In genomic region chr6:73487473-73487872, GRCh38 we compare ENCODE assay signal across 20 cellular contexts. TPM values are rescaled to one million over a fixed set of nuclear protein-coding genes. Genes with fewer than 3 reads are reported as not detected.
DNase-seq lines count a peak whose midpoint lies in the region; ATAC-seq and TF ChIP-seq lines count a peak whose summit lies in the region.
"Had no signal": no experiment of that assay in that cellular context is flagged by ENCODE, and none has a peak within 500 bp of the region (broad histone marks: within the 10 kb centered on the region; RNA-seq: fewer than 3 reads in every experiment).

No MANE protein-coding gene starts in this region.

- H3K9me3 ChIP-seq in mammary epithelial cell (replicated peaks; ENCODE audit: insufficient read depth, low read length) (no peaks in the 10 kb centered on the region), osteoblast (ENCODE audit: low read depth, low read length) (no peaks in the 10 kb centered on the region)
- H3K9me3 ChIP-seq: BE2C had no signal

- H3K4me1 Mint-ChIP-seq in activated CD8-positive, alpha-beta T cell treated with anti-CD3 and anti-CD28 coated beads for 36 hours (ENCODE audit: low read depth): peaks cover 2% of the 10 kb centered on the region
- H3K4me1 Mint-ChIP-seq in activated CD8-positive, alpha-beta T cell treated with anti-CD3 and anti-CD28 coated beads, Interleukin-2, amount 10 ng/mL, durations not matched to agents 7 days and 5 days (ENCODE audit: low read depth): peaks cover 5% of the 10 kb centered on the region
- H3K4me1 Mint-ChIP-seq in MCF 10A (ENCODE audit: insufficient read depth, unreplicated experiment): no peaks in the 10 kb centered on the region
- H3K4me1 Mint-ChIP-seq: CD14-positive monocyte had no signal

- H3K36me3 Mint-ChIP-seq in activated CD8-positive, alpha-beta T cell treated with anti-CD3 and anti-CD28 coated beads for 36 hours (ENCODE audit: low read depth): peaks cover 59% of the 10 kb centered on the region
- peaks cover 76% of the 10 kb centered on the region for H3K36me3 Mint-ChIP-seq in activated CD8-positive, alpha-beta T cell treated with anti-CD3 and anti-CD28 coated beads, Interleukin-2, amount 10 ng/mL, durations not matched to agents 7 days and 5 days (ENCODE audit: low read depth)
- H3K36me3 Mint-ChIP-seq in MCF 10A (ENCODE audit: insufficient read depth, unreplicated experiment): peaks cover 89% of the 10 kb centered on the region

- dilution Hi-C loops in mammary epithelial cell (cut with HindIII; ENCODE audit: low sequenced_read_pairs): no loop called here

- H3K27ac ChIP-seq in mammary epithelial cell (ENCODE audit: insufficient read depth, low read depth, low read length) (no peak overlapping the region), osteoblast (ENCODE audit: low read depth, low read length) (no peak overlapping the region)
- H3K27ac ChIP-seq: 22Rv1; BLaER1 treated with 17β-estradiol and CSF1 and Interleukin-3, amounts not matched to agents 10 nM and 100 nM; GM23248 had no signal

- H3K27ac Mint-ChIP-seq in activated CD8-positive, alpha-beta T cell treated with anti-CD3 and anti-CD28 coated beads for 36 hours: peak overlapping the region; percentile 20
- no peak overlapping the region for H3K27ac Mint-ChIP-seq in activated CD8-positive, alpha-beta T cell treated with anti-CD3 and anti-CD28 coated beads, Interleukin-2, amount 10 ng/mL, durations not matched to agents 7 days and 5 days
- peak overlapping the region; percentile 27 for H3K27ac Mint-ChIP-seq in MCF 10A (ENCODE audit: low read depth, unreplicated experiment)
- H3K27ac Mint-ChIP-seq: CD4-positive, alpha-beta T cell had no signal

- in situ Hi-C loops in mammary epithelial cell (cut with MboI; ENCODE audit: low sequenced_read_pairs in 2 of 2): no loop called here

- CTCF ChIA-PET in activated CD8-positive, alpha-beta T cell treated with anti-CD3 and anti-CD28 coated beads for 36 hours (lab: Charles Lee): no interaction called here
- CTCF ChIA-PET in activated CD8-positive, alpha-beta T cell treated with anti-CD3 and anti-CD28 coated beads, Interleukin-2, amount 10 ng/mL, durations not matched to agents 7 days and 5 days (lab: Charles Lee): interaction anchor here (1.0 kb wide), 1 partner anchor 25 kb away, joined by 3 read pairs; the partner anchor contains the start of gene MTO1
- CTCF ChIA-PET in MCF 10A (lab: Yijun Ruan, JAX) (interaction anchor here (0.7 kb wide), 1 partner anchor 13 kb away, joined by 4 read pairs; no protein-coding TSS in a partner anchor), mammary epithelial cell (lab: Charles Lee; ENCODE audit: low non-redundant PET) (no interaction called here)

- no TSS peak for BruUV-seq in MCF 10A (replicated peaks; lab: Mats Ljungman, UMichigan)
- BruUV-seq in mammary epithelial cell (replicated peaks; lab: Mats Ljungman, UMichigan): no TSS peak

- H2AFZ ChIP-seq in mammary epithelial cell (ENCODE audit: low read depth, low read length) (no peak overlapping the region), osteoblast (ENCODE audit: low read length) (no peak overlapping the region)
- H2AFZ ChIP-seq: GM23248 had no signal

- H3K9me3 Mint-ChIP-seq in activated CD8-positive, alpha-beta T cell treated with anti-CD3 and anti-CD28 coated beads for 36 hours: peaks cover 1% of the 10 kb centered on the region
- no peaks in the 10 kb centered on the region for H3K9me3 Mint-ChIP-seq in activated CD8-positive, alpha-beta T cell treated with anti-CD3 and anti-CD28 coated beads, Interleukin-2, amount 10 ng/mL, durations not matched to agents 7 days and 5 days (ENCODE audit: insufficient read depth)
- H3K9me3 Mint-ChIP-seq in MCF 10A (ENCODE audit: unreplicated experiment): no peaks in the 10 kb centered on the region
- H3K9me3 Mint-ChIP-seq: CD4-positive, alpha-beta T cell; CD8-positive, alpha-beta memory T cell had no signal

- no peaks in the 10 kb centered on the region for H3K27me3 Mint-ChIP-seq in activated CD8-positive, alpha-beta T cell treated with anti-CD3 and anti-CD28 coated beads for 36 hours
- no peaks in the 10 kb centered on the region for H3K27me3 Mint-ChIP-seq in activated CD8-positive, alpha-beta T cell treated with anti-CD3 and anti-CD28 coated beads, Interleukin-2, amount 10 ng/mL, durations not matched to agents 7 days and 5 days (ENCODE audit: low read depth)
- no peaks in the 10 kb centered on the region for H3K27me3 Mint-ChIP-seq in MCF 10A (ENCODE audit: insufficient read depth, unreplicated experiment)
- H3K27me3 Mint-ChIP-seq: CD4-positive, alpha-beta T cell; CD8-positive, alpha-beta memory T cell had no signal

- WGBS in mammary epithelial cell (ENCODE audit: low coverage, missing lambda C conversion rate): 92% methylated on average over 7 of the region's 7 CpGs

- no peak overlapping the region for H3K4me3 ChIP-seq in mammary epithelial cell (replicated peaks in 1 of 3; ENCODE audit: insufficient read depth in 1 of 3, low read depth in 2 of 3, low read length in 3 of 3)
- no peak overlapping the region for H3K4me3 ChIP-seq in osteoblast (ENCODE audit: insufficient read depth, low read length)
- H3K4me3 ChIP-seq: BLaER1 treated with 17β-estradiol and CSF1 and Interleukin-3, amounts not matched to agents 10 nM and 100 nM; GM12878; GM23248 had no signal

- DNase-seq in activated CD8-positive, alpha-beta T cell treated with anti-CD3 and anti-CD28 coated beads for 36 hours: no peak
- DNase-seq in activated CD8-positive, alpha-beta T cell treated with anti-CD3 and anti-CD28 coated beads, Interleukin-2, amount 10 ng/mL, durations not matched to agents 7 days and 5 days: no peak
- DNase-seq in MCF 10A (ENCODE audit: unreplicated experiment) (no peak), mammary epithelial cell (no peak), left lobe of liver (ENCODE audit: low spot score) (peak; percentile 53), osteoblast (ENCODE audit: insufficient read length, low spot score, missing footprints) (no peak)
- DNase-seq: BE2C; CD4-positive, alpha-beta T cell; CD8-positive, alpha-beta memory T cell; DMS 273 treated with DMSO at 0.1 percent for 48 hours; DMS79; EL; GDM1; GM23248; H7; HCEC 1CT had no signal

- H3K4me2 ChIP-seq in mammary epithelial cell (ENCODE audit: insufficient read depth, low read depth, low read length) (no peak overlapping the region), osteoblast (ENCODE audit: insufficient read depth, low read length) (no peak overlapping the region)
- H3K4me2 ChIP-seq: BLaER1 treated with 17β-estradiol and CSF1 and Interleukin-3, amounts not matched to agents 10 nM and 100 nM had no signal

- intact Hi-C loops in activated CD8-positive, alpha-beta T cell treated with anti-CD3 and anti-CD28 coated beads for 36 hours (cut with micrococcal nuclease): no loop called here
- intact Hi-C loops in MCF 10A (cut with micrococcal nuclease) (no loop called here), mammary epithelial cell (cut with micrococcal nuclease) (no loop called here)

- H3K4me3 Mint-ChIP-seq in activated CD8-positive, alpha-beta T cell treated with anti-CD3 and anti-CD28 coated beads for 36 hours: no peak overlapping the region
- no peak overlapping the region for H3K4me3 Mint-ChIP-seq in activated CD8-positive, alpha-beta T cell treated with anti-CD3 and anti-CD28 coated beads, Interleukin-2, amount 10 ng/mL, durations not matched to agents 7 days and 5 days
- H3K4me3 Mint-ChIP-seq in MCF 10A (ENCODE audit: unreplicated experiment): no peak overlapping the region
- H3K4me3 Mint-ChIP-seq: CD14-positive monocyte; CD4-positive, alpha-beta T cell; CD8-positive, alpha-beta memory T cell had no signal

- H3K4me1 ChIP-seq in mammary epithelial cell (ENCODE audit: insufficient read depth, low read length) (no peaks in the 10 kb centered on the region), osteoblast (ENCODE audit: insufficient read depth, low read length) (no peaks in the 10 kb centered on the region)
- H3K4me1 ChIP-seq: BE2C; BLaER1 treated with 17β-estradiol and CSF1 and Interleukin-3, amounts not matched to agents 10 nM and 100 nM had no signal

- H3K36me3 ChIP-seq in mammary epithelial cell (ENCODE audit: insufficient read depth, low read length): peaks cover 18% of the 10 kb centered on the region
- peaks cover 49% of the 10 kb centered on the region for H3K36me3 ChIP-seq in osteoblast (ENCODE audit: insufficient read depth, low read length)

- no peak for ATAC-seq in activated CD8-positive, alpha-beta T cell treated with anti-CD3 and anti-CD28 coated beads for 36 hours
- no peak for ATAC-seq in activated CD8-positive, alpha-beta T cell treated with anti-CD3 and anti-CD28 coated beads, Interleukin-2, amount 10 ng/mL, durations not matched to agents 7 days and 5 days
- ATAC-seq in left lobe of liver: peak; percentile 95
- ATAC-seq: GM12878 had no signal

- H3K9ac ChIP-seq in mammary epithelial cell (ENCODE audit: insufficient read depth, low read length): no peak overlapping the region
- H3K9ac ChIP-seq: BLaER1 treated with 17β-estradiol and CSF1 and Interleukin-3, amounts not matched to agents 10 nM and 100 nM; GM23248 had no signal

- no peak for TF ChIP-seq CTCF in activated CD8-positive, alpha-beta T cell treated with anti-CD3 and anti-CD28 coated beads for 36 hours (IDR thresholded peaks at IDR 0.05)
- TF ChIP-seq CTCF in MCF 10A (IDR thresholded peaks at IDR 0.05; ENCODE audit: unreplicated experiment): no peak
- no peak for TF ChIP-seq CTCF in mammary epithelial cell (conservative IDR thresholded peaks at IDR 0.05 in 1 of 2, IDR thresholded peaks at IDR 0.05 in 1 of 2; ENCODE audit: extremely low read depth in 1 of 2, insufficient read depth in 1 of 2, low read depth in 1 of 2, low read length in 2 of 2)
- TF ChIP-seq CTCF in osteoblast (IDR thresholded peaks at IDR 0.05; ENCODE audit: extremely low read depth, low read depth, low read length): no peak

- H4K20me1 ChIP-seq in mammary epithelial cell (ENCODE audit: insufficient read depth, low read length) (no peaks in the 10 kb centered on the region), osteoblast (ENCODE audit: insufficient read depth, low read length) (no peaks in the 10 kb centered on the region)

- POLR2A ChIA-PET in activated CD8-positive, alpha-beta T cell treated with anti-CD3 and anti-CD28 coated beads for 36 hours (lab: Charles Lee): interaction anchor here (1.6 to 1.7 kb wide), 2 partner anchors 12 to 26 kb away, joined by 3 to 10 read pairs; no protein-coding TSS in a partner anchor
- POLR2A ChIA-PET in activated CD8-positive, alpha-beta T cell treated with anti-CD3 and anti-CD28 coated beads, Interleukin-2, amount 10 ng/mL, durations not matched to agents 7 days and 5 days (lab: Charles Lee): interaction anchor here (1.0 kb wide), 1 partner anchor 13 kb away, joined by 4 read pairs; no protein-coding TSS in a partner anchor
- POLR2A ChIA-PET in MCF 10A (lab: Yijun Ruan, JAX): interaction anchor here (0.6 to 1.5 kb wide), 3 partner anchors 10 to 58 kb away, joined by 3 to 5 read pairs (median 4); no protein-coding TSS in a partner anchor

- no peaks in the 10 kb centered on the region for H3K79me2 ChIP-seq in mammary epithelial cell (ENCODE audit: insufficient read depth, low read length)
- H3K79me2 ChIP-seq in osteoblast (ENCODE audit: insufficient read depth, low read length): no peaks in the 10 kb centered on the region

- H3K27me3 ChIP-seq in mammary epithelial cell (ENCODE audit: insufficient read depth, low read length) (no peaks in the 10 kb centered on the region), osteoblast (ENCODE audit: insufficient read depth, low read length) (no peaks in the 10 kb centered on the region)
- H3K27me3 ChIP-seq: BE2C; BLaER1 treated with 17β-estradiol and CSF1 and Interleukin-3, amounts not matched to agents 10 nM and 100 nM had no signal

RNA-seq across cellular contexts. Expression of gene MTO1, which starts 25.9 kb away (rescaled TPM):
- 10 to 100 TPM; 42.1 to 43.2 TPM for total RNA-seq in activated CD8-positive, alpha-beta T cell treated with anti-CD3 and anti-CD28 coated beads for 36 hours
- total RNA-seq in activated CD8-positive, alpha-beta T cell treated with anti-CD3 and anti-CD28 coated beads, Interleukin-2, amount 10 ng/mL, durations not matched to agents 7 days and 5 days: 10 to 100 TPM; 51.7 to 54.3 TPM
- total RNA-seq in MCF 10A (2022) (50.8 and 51.4 TPM in 2 replicates), mammary epithelial cell (10 to 100 TPM; 30.9 to 41.8 TPM), left lobe of liver (30.4 TPM), osteoblast (30.9 and 40.9 TPM in 2 replicates)
- 24.7 TPM for polyA plus RNA-seq in mammary epithelial cell
- 29.0 TPM for polyA minus RNA-seq in mammary epithelial cell

RNA-seq across cellular contexts. Expression of gene EEF1A1, which starts 33.4 kb away (rescaled TPM):
- total RNA-seq in activated CD8-positive, alpha-beta T cell treated with anti-CD3 and anti-CD28 coated beads for 36 hours: over 10,000 TPM; 15,479 to 15,634 TPM
- 1,000 to 10,000 TPM; 7,075 to 7,486 TPM for total RNA-seq in activated CD8-positive, alpha-beta T cell treated with anti-CD3 and anti-CD28 coated beads, Interleukin-2, amount 10 ng/mL, durations not matched to agents 7 days and 5 days
- total RNA-seq in MCF 10A (2022): 13,507 and 14,346 TPM in 2 replicates
- total RNA-seq in mammary epithelial cell: over 10,000 TPM in 1 of 2 donors, 1,000 to 10,000 TPM in 1; 7,332 to 17,769 TPM
- polyA plus RNA-seq in mammary epithelial cell: 9,911 TPM
- 7,532 TPM for polyA minus RNA-seq in mammary epithelial cell
- total RNA-seq in left lobe of liver: 3,300 TPM
- total RNA-seq in osteoblast: 18,909 and 19,513 TPM in 2 replicates

RNA-seq across cellular contexts. Expression of gene CGAS, which starts 35.4 kb away (rescaled TPM):
- total RNA-seq in activated CD8-positive, alpha-beta T cell treated with anti-CD3 and anti-CD28 coated beads for 36 hours: 10 to 100 TPM; 21.1 to 23.2 TPM
- 10 to 100 TPM; 32.4 to 33.1 TPM for total RNA-seq in activated CD8-positive, alpha-beta T cell treated with anti-CD3 and anti-CD28 coated beads, Interleukin-2, amount 10 ng/mL, durations not matched to agents 7 days and 5 days
- total RNA-seq in MCF 10A (2022) (11.6 and 14.1 TPM in 2 replicates), mammary epithelial cell (1 to 10 TPM; 2.4 to 3.0 TPM), left lobe of liver (0.35 TPM), osteoblast (5.9 and 6.2 TPM in 2 replicates)
- polyA plus RNA-seq in mammary epithelial cell: 0.84 TPM
- not detected for polyA minus RNA-seq in mammary epithelial cell

Comparison
In these comparisons a context has a peak if more than half of its experiments do, and no peak if none do; other contexts are left out.
1. CTCF ChIA-PET loops: an anchor here in activated CD8-positive, alpha-beta T cell treated with anti-CD3 and anti-CD28 coated beads, Interleukin-2, amount 10 ng/mL, durations not matched to agents 7 days and 5 days (1.0 kb wide) and MCF 10A (0.7 kb wide); none called in activated CD8-positive, alpha-beta T cell treated with anti-CD3 and anti-CD28 coated beads for 36 hours and mammary epithelial cell.